ENCODE assay signal across 21 cellular contexts in the genomic region with DNA sequence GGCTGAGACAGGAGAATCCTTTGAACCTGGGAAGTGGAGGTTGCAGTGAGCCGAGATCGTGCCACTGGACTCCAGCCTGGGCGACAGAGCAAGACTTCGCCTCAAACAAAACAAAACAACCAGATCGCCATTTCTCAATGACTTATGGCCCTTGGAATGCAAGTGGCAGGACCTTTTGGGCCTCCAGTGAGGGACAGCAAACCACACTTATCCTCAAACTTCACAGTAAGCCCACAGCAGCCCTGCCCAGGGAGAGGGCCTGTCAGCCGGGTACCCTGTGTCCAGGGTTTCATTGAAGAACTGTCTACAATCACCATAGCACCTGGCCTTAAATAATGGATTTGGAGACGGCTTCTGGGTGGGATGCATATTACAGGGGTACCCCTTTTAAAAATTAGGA. TPM values are rescaled to one million over a fixed set of nuclear protein-coding genes. Genes with fewer than 3 reads are reported as not detected.
A peak's percentile ranks its signal among the peaks of the same experiment; 100 is the strongest.
DNase-seq lines count a peak whose midpoint lies in the region; ATAC-seq and TF ChIP-seq lines count a peak whose summit lies in the region.
"Had no signal": no experiment of that assay in that cellular context is flagged by ENCODE, and none has a peak within 500 bp of the region (broad histone marks: within the 10 kb centered on the region; RNA-seq: fewer than 3 reads in every experiment).

No MANE protein-coding gene starts in this region.

- DNase-seq in EH (ENCODE audit: low read depth) (peak; percentile 52), M059J (ENCODE audit: low read depth) (peak; percentile 84), glomerular visceral epithelial cell (ENCODE audit: extremely low spot score) (peak; percentile 57), sciatic nerve (ENCODE audit: low spot score) (peak; percentile 39), KBM-7 (no peak), lower leg skin (ENCODE audit: low spot score in 2 of 2) (no peak)
- DNase-seq in stimulated activated CD4-positive, alpha-beta T cell treated with anti-CD3 and anti-CD28 coated beads, Interleukin-4, amount 100 ng/mL, for 24 hours, result no peak
- DNase-seq: activated CD4-positive, CD25-positive, alpha-beta regulatory T cell treated with anti-CD3 and anti-CD28 coated beads, Interleukin-2, amount 50 U/mL, for 72 hours; AML-193; amniotic stem cell; caudate nucleus; DND-41; GOT3; MG63; mucosa of descending colon; NCI-H1694; SK-N-SH; stimulated activated naive CD4-positive, alpha-beta T cell had no signal

- no peak overlapping the region for H3K4me3 ChIP-seq in lower leg skin (ENCODE audit: low read depth, poor library complexity, severe bottlenecking)
- H3K4me3 ChIP-seq: MG63, mucosa of descending colon, right atrium auricular region had no signal

- WGBS in lower leg skin, 2 donors, result 85 to 96% methylated on average over 7 of the region's 7 CpGs

- no peak for TF ChIP-seq POLR2A in lower leg skin (IDR thresholded peaks at IDR 0.05)

- TF ChIP-seq CTCF in lower leg skin (IDR thresholded peaks at IDR 0.05), result no peak

- intact Hi-C loops in sciatic nerve (cut with DNase I), result no loop called here
- intact Hi-C loops in lower leg skin (cut with DNase I; ENCODE audit: low total_unique reads), result no loop called here

- ATAC-seq in sciatic nerve, result no peak
- no peak for ATAC-seq in GM21786 (IDR thresholded peaks at IDR 0.05; ENCODE audit: unreplicated experiment)
- ATAC-seq: left lobe of liver, mucosa of descending colon had no signal

- in situ Hi-C loops in KBM-7 (cut with MboI; ENCODE audit: low pct_unique_long_range_greater_than_20kb, low sequenced_read_pairs), result no loop called here

RNA-seq across cellular contexts. Expression of a gene that starts 11.7 kb away (rescaled TPM):
- total RNA-seq in M059J (2014; rRNA removed; shearing (Covaris generic)), result 44.9 and 48.0 TPM in 2 replicates
- total RNA-seq in sciatic nerve (39.2 TPM), lower leg skin (10 to 100 TPM; 11.0 to 30.9 (median 21.8) TPM)

RNA-seq across cellular contexts. Expression of a gene that starts 26.9 kb away (rescaled TPM):
- total RNA-seq in M059J (2014; rRNA removed; shearing (Covaris generic)), result 2.4 and 2.6 TPM in 2 replicates
- total RNA-seq in sciatic nerve (3.4 TPM), lower leg skin (1 to 10 TPM; 2.1 to 9.5 (median 4.4) TPM)

RNA-seq across cellular contexts. Expression of a gene that starts 29.5 kb away (rescaled TPM):
- total RNA-seq in M059J (2014; rRNA removed; shearing (Covaris generic)), result 9.4 and 11.2 TPM in 2 replicates
- 3.1 TPM for total RNA-seq in sciatic nerve
- total RNA-seq in lower leg skin, result 10 to 100 TPM in 3 of 4 donors, 1 to 10 TPM in 1; 9.4 to 33.6 (median 23.5) TPM

RNA-seq across cellular contexts. Expression of a gene that starts 35.7 kb away (rescaled TPM):
- total RNA-seq in M059J (2014; rRNA removed; shearing (Covaris generic)), result 444 and 507 TPM in 2 replicates
- total RNA-seq in sciatic nerve (1,089 TPM), lower leg skin (100 to 1,000 TPM; 538 to 966 (median 735) TPM)

RNA-seq across cellular contexts. Expression of a gene that starts 37.8 kb away (rescaled TPM):
- total RNA-seq in M059J (2014; rRNA removed; shearing (Covaris generic)), result 27.3 and 32.1 TPM in 2 replicates
- total RNA-seq in sciatic nerve, result 81.3 TPM
- 100 to 1,000 TPM in 2 of 4 donors, 10 to 100 TPM in 2; 76.6 to 138 (median 103) TPM for total RNA-seq in lower leg skin

Comparison
In these comparisons a context has a peak if more than half of its experiments do, and no peak if none do; other contexts are left out.
1. DNase-seq: peak in EH (single experiment), M059J (single experiment), glomerular visceral epithelial cell (single experiment) and sciatic nerve (single experiment); none in stimulated activated CD4-positive, alpha-beta T cell treated with anti-CD3 and anti-CD28 coated beads, Interleukin-4, amount 100 ng/mL, for 24 hours (single experiment), KBM-7 (single experiment) and lower leg skin (0 of 2).